In genomic region chr10:1696106-1696505, GRCh38 we compare ENCODE assay signal across 2 cellular contexts.
TF ChIP-seq lines count a peak whose summit lies in the region.

No MANE protein-coding gene starts in this region.

TF ChIP-seq in HepG2, 621 proteins besides CTCF, POLR2A, EP300 and RAD21:
- TF ChIP-seq HOMEZ (CRISPR knock-in tag; IDR thresholded peaks at IDR 0.05; ENCODE audit: low read depth) (no peak), SIN3B (IDR thresholded peaks at IDR 0.05; ENCODE audit: low read length) (no peak), KDM2A (CRISPR knock-in tag; IDR thresholded peaks at IDR 0.05; ENCODE audit: borderline replicate concordance, low read depth) (no peak), MNT (IDR thresholded peaks at IDR 0.05) (peak; percentile 97), ZNF432 (CRISPR knock-in tag; IDR thresholded peaks at IDR 0.05; ENCODE audit: borderline replicate concordance) (no peak)

TF ChIP-seq in H1, 55 proteins besides CTCF, POLR2A, EP300 and RAD21:
- TF ChIP-seq CBX8 (IDR thresholded peaks at IDR 0.05; ENCODE audit: borderline replicate concordance, low read depth, low read length) (no peak), SP4 (IDR thresholded peaks at IDR 0.05; ENCODE audit: low read length) (no peak), RNF2 (IDR thresholded peaks at IDR 0.05; ENCODE audit: borderline replicate concordance, low read depth, low read length, missing control alignments, poor library complexity, severe bottlenecking) (no peak), BACH1 (IDR thresholded peaks at IDR 0.05; ENCODE audit: low read length) (no peak), JUN (IDR thresholded peaks at IDR 0.05; ENCODE audit: low read depth, low read length) (no peak), YY1 (IDR thresholded peaks at IDR 0.05; ENCODE audit: low read depth, low read length) (no peak), CHD2 (IDR thresholded peaks at IDR 0.05; ENCODE audit: low read length) (no peak), KDM5A (IDR thresholded peaks at IDR 0.05; ENCODE audit: low read length) (no peak), MAX (IDR thresholded peaks at IDR 0.05) (no peak), SP1 (IDR thresholded peaks at IDR 0.05; ENCODE audit: low read depth, low read length) (no peak), NANOG (IDR thresholded peaks at IDR 0.05; ENCODE audit: insufficient read depth, low read depth, low read length, poor library complexity, severe bottlenecking) (no peak), TAF7 (optimal IDR thresholded peaks at IDR 0.05; ENCODE audit: borderline replicate concordance, low read depth, low read length) (no peak)
